ENCODE assay signal across 11 cellular contexts in the genomic region with DNA sequence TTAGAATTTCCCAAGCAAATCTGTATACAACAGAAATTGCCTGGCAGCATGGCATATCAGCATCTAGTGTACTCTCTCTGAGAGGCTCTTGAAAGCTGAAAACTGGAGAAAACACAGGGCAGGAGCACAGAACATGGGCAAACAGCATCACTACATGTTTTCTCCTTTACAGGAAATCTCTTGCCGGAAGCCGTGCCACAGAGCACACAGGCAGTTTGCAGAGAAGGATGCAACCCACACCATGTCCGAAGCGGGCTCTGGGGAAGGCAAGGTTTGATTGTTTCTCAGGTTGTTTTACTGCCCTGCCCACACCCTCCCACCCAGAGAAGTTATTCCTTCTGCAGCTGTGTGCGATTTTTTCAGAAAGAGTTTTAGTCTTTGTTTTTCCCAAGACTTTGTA. TPM values are rescaled to one million over a fixed set of nuclear protein-coding genes. Genes with fewer than 3 reads are reported as not detected.
DNase-seq lines count a peak whose midpoint lies in the region; ATAC-seq and TF ChIP-seq lines count a peak whose summit lies in the region.
"Had no signal": no experiment of that assay in that cellular context is flagged by ENCODE, and none has a peak within 500 bp of the region (broad histone marks: within the 10 kb centered on the region; RNA-seq: fewer than 3 reads in every experiment).

No MANE protein-coding gene starts in this region.

- H3K27me3 Mint-ChIP-seq in Calu3 (ENCODE audit: unreplicated experiment) (no peaks in the 10 kb centered on the region), GM23338 (ENCODE audit: insufficient read depth, low read depth, poor library complexity) (peaks cover 2% of the 10 kb centered on the region)
- H3K27me3 Mint-ChIP-seq in activated CD8-positive, alpha-beta T cell treated with anti-CD3 and anti-CD28 coated beads, Interleukin-2, amount 10 ng/mL, durations not matched to agents 7 days and 5 days (ENCODE audit: low read depth): no peaks in the 10 kb centered on the region

- CTCF ChIA-PET in Calu3 (lab: Charles Lee): interaction anchor here (0.6 to 0.9 kb wide), 2 partner anchors 64 to 83 kb away, joined by 3 to 4 read pairs; no protein-coding TSS in a partner anchor
- CTCF ChIA-PET in activated CD8-positive, alpha-beta T cell treated with anti-CD3 and anti-CD28 coated beads, Interleukin-2, amount 10 ng/mL, durations not matched to agents 7 days and 5 days (lab: Charles Lee): interaction anchor here (0.8 to 5.1 kb wide), 8 partner anchors 9 to 139 kb away, joined by 3 to 37 read pairs (median 6); no protein-coding TSS in a partner anchor

- H3K27ac ChIP-seq in HL-60 (replicated peaks): peak overlapping the region; percentile 97
- H3K27ac ChIP-seq in GM23338 (ENCODE audit: low read depth): no peak overlapping the region

- H3K27me3 ChIP-seq in HL-60 (ENCODE audit: insufficient read depth, poor library complexity, severe bottlenecking) (no peaks in the 10 kb centered on the region), mononuclear cell (ENCODE audit: insufficient read depth, low read length) (no peaks in the 10 kb centered on the region), GM23338 (ENCODE audit: insufficient read depth) (no peaks in the 10 kb centered on the region)

- H3K4me1 Mint-ChIP-seq in Calu3 (ENCODE audit: low read depth, unreplicated experiment) (peaks cover 45% of the 10 kb centered on the region), GM23338 (peaks cover 12% of the 10 kb centered on the region; the same call in 2 of the 3 replicates)
- H3K4me1 Mint-ChIP-seq in activated CD8-positive, alpha-beta T cell treated with anti-CD3 and anti-CD28 coated beads, Interleukin-2, amount 10 ng/mL, durations not matched to agents 7 days and 5 days (ENCODE audit: low read depth): peaks cover 95% of the 10 kb centered on the region

- no peaks in the 10 kb centered on the region for H3K9me2 ChIP-seq in GM23338 (ENCODE audit: insufficient read depth)

- peak; percentile 36 for ATAC-seq in activated CD8-positive, alpha-beta T cell treated with anti-CD3 and anti-CD28 coated beads, Interleukin-2, amount 10 ng/mL, durations not matched to agents 7 days and 5 days
- ATAC-seq in esophagus mucosa (no peak), GM23338 (no peak)

- no peak for DNase-seq in Calu3
- no peak for DNase-seq in HL-60 (ENCODE audit: low read depth in 1 of 2, low spot score in 1 of 2)
- DNase-seq in activated CD8-positive, alpha-beta T cell treated with anti-CD3 and anti-CD28 coated beads, Interleukin-2, amount 10 ng/mL, durations not matched to agents 7 days and 5 days: peak; percentile 74
- no peak for DNase-seq in hippocampal formation (lab: John Stamatoyannopoulos, UW)
- DNase-seq in SHP77 (lab: John Stamatoyannopoulos, UW): no peak
- DNase-seq in GM23338 (ENCODE audit: low spot score): no peak
- DNase-seq: amygdala had no signal

- no peaks in the 10 kb centered on the region for H3K36me3 ChIP-seq in GM23338 (ENCODE audit: insufficient read depth)

- H3K27ac Mint-ChIP-seq in Calu3 (ENCODE audit: unreplicated experiment) (peak overlapping the region; percentile 44), GM23338 (no peak overlapping the region)
- peak overlapping the region; percentile 98 for H3K27ac Mint-ChIP-seq in activated CD8-positive, alpha-beta T cell treated with anti-CD3 and anti-CD28 coated beads, Interleukin-2, amount 10 ng/mL, durations not matched to agents 7 days and 5 days

- POLR2A ChIA-PET in activated CD8-positive, alpha-beta T cell treated with anti-CD3 and anti-CD28 coated beads, Interleukin-2, amount 10 ng/mL, durations not matched to agents 7 days and 5 days (lab: Charles Lee): interaction anchor here (0.6 to 13.9 kb wide), 12 partner anchors 9 to 137 kb away, joined by 3 to 779 read pairs (median 5); partner anchors contain the start of gene TMSB4X

- no TSS peak for BruUV-seq in Calu3 (replicated peaks; lab: Mats Ljungman, UMichigan)

- H3K36me3 Mint-ChIP-seq in Calu3 (ENCODE audit: insufficient read depth, unreplicated experiment): peaks cover 16% of the 10 kb centered on the region
- peaks cover 5% of the 10 kb centered on the region for H3K36me3 Mint-ChIP-seq in activated CD8-positive, alpha-beta T cell treated with anti-CD3 and anti-CD28 coated beads, Interleukin-2, amount 10 ng/mL, durations not matched to agents 7 days and 5 days (ENCODE audit: low read depth)
- H3K36me3 Mint-ChIP-seq in GM23338 (ENCODE audit: low read depth): no peaks in the 10 kb centered on the region

- H4K20me1 ChIP-seq in GM23338 (replicated peaks; ENCODE audit: insufficient read depth): no peaks in the 10 kb centered on the region

- no peak for TF ChIP-seq CTCF in Calu3 (IDR thresholded peaks at IDR 0.05; ENCODE audit: unreplicated experiment)
- TF ChIP-seq CTCF in HL-60 (IDR thresholded peaks at IDR 0.05; ENCODE audit: insufficient read depth, low read length): no peak
- no peak for TF ChIP-seq CTCF in GM23338 (conservative IDR thresholded peaks at IDR 0.05; ENCODE audit: low read depth in 2 of 2)

- H3K4me3 ChIP-seq in HL-60 (replicated peaks; ENCODE audit: insufficient read depth, low read length): no peak overlapping the region
- peak overlapping the region; percentile 20 for H3K4me3 ChIP-seq in mononuclear cell (ENCODE audit: low read length)
- no peak overlapping the region for H3K4me3 ChIP-seq in GM23338

- H3K79me2 ChIP-seq in GM23338 (replicated peaks; ENCODE audit: insufficient read depth): no peaks in the 10 kb centered on the region

- H3K4me2 ChIP-seq in GM23338: no peak overlapping the region

- no peaks in the 10 kb centered on the region for H3F3A ChIP-seq in GM23338 (replicated peaks; ENCODE audit: low read depth)

- no peak overlapping the region for H2AFZ ChIP-seq in GM23338

- H3K4me3 Mint-ChIP-seq in Calu3 (ENCODE audit: low read depth, unreplicated experiment): no peak overlapping the region
- peak overlapping the region; percentile 79 for H3K4me3 Mint-ChIP-seq in activated CD8-positive, alpha-beta T cell treated with anti-CD3 and anti-CD28 coated beads, Interleukin-2, amount 10 ng/mL, durations not matched to agents 7 days and 5 days
- no peak overlapping the region for H3K4me3 Mint-ChIP-seq in GM23338
- H3K4me3 Mint-ChIP-seq: neural crest cell had no signal

- H3K9me3 Mint-ChIP-seq in Calu3 (ENCODE audit: low read depth, unreplicated experiment) (no peaks in the 10 kb centered on the region), GM23338 (no peaks in the 10 kb centered on the region)
- H3K9me3 Mint-ChIP-seq in activated CD8-positive, alpha-beta T cell treated with anti-CD3 and anti-CD28 coated beads, Interleukin-2, amount 10 ng/mL, durations not matched to agents 7 days and 5 days (ENCODE audit: insufficient read depth): no peaks in the 10 kb centered on the region

- H3K9me3 ChIP-seq in mononuclear cell (ENCODE audit: low read depth, low read length): no peaks in the 10 kb centered on the region

- H3K4me1 ChIP-seq in mononuclear cell (ENCODE audit: insufficient read depth, low read length): peaks cover 98% of the 10 kb centered on the region
- H3K4me1 ChIP-seq in GM23338 (ENCODE audit: insufficient read depth): peaks cover 7% of the 10 kb centered on the region

- intact Hi-C loops in Calu3 (cut with micrococcal nuclease; ENCODE audit: unreplicated experiment): loop anchor here (10.0 kb wide), 1 partner anchor 61 kb away; no protein-coding TSS in a partner anchor

TF ChIP-seq in GM23338, 12 proteins besides CTCF, POLR2A, EP300 and RAD21 (continues in another document):
- TF ChIP-seq STAT1 (IDR thresholded peaks at IDR 0.05; ENCODE audit: unreplicated experiment) (no peak), CREB1 (CRISPR knock-in tag; IDR thresholded peaks at IDR 0.05; ENCODE audit: low read depth) (no peak), JUNB (IDR thresholded peaks at IDR 0.05; ENCODE audit: unreplicated experiment) (no peak), ZNF331 (CRISPR knock-in tag; IDR thresholded peaks at IDR 0.05; ENCODE audit: low read depth) (no peak), NANOG (IDR thresholded peaks at IDR 0.05; ENCODE audit: borderline replicate concordance) (no peak), EZH2phosphoT487 (IDR thresholded peaks at IDR 0.05; ENCODE audit: unreplicated experiment) (no peak), REST (IDR thresholded peaks at IDR 0.05; ENCODE audit: unreplicated experiment) (no peak), POLR2AphosphoS5 (IDR thresholded peaks at IDR 0.05; ENCODE audit: low read depth) (no peak), EZH2 (IDR thresholded peaks at IDR 0.05; ENCODE audit: low read depth, unreplicated experiment) (no peak)

RNA-seq across cellular contexts. Expression of gene FAM9C, which starts 41.1 kb away (rescaled TPM):
- total RNA-seq in Calu3 (2022) (not detected in 2 replicates), mononuclear cell (not detected), esophagus mucosa (not detected)
- total RNA-seq in activated CD8-positive, alpha-beta T cell treated with anti-CD3 and anti-CD28 coated beads, Interleukin-2, amount 10 ng/mL, durations not matched to agents 7 days and 5 days: not detected
- total RNA-seq in GM23338 (2014; rRNA removed; shearing (Covaris generic)): not detected in 2 replicates
- polyA plus RNA-seq in GM23338 (2016; fragmentation: Nextera tagmentation; extraction: Ambion mirVana): 0.08 and 0.19 TPM in 2 replicates
- total RNA-seq: H4 had no signal
